In the genomic region with DNA sequence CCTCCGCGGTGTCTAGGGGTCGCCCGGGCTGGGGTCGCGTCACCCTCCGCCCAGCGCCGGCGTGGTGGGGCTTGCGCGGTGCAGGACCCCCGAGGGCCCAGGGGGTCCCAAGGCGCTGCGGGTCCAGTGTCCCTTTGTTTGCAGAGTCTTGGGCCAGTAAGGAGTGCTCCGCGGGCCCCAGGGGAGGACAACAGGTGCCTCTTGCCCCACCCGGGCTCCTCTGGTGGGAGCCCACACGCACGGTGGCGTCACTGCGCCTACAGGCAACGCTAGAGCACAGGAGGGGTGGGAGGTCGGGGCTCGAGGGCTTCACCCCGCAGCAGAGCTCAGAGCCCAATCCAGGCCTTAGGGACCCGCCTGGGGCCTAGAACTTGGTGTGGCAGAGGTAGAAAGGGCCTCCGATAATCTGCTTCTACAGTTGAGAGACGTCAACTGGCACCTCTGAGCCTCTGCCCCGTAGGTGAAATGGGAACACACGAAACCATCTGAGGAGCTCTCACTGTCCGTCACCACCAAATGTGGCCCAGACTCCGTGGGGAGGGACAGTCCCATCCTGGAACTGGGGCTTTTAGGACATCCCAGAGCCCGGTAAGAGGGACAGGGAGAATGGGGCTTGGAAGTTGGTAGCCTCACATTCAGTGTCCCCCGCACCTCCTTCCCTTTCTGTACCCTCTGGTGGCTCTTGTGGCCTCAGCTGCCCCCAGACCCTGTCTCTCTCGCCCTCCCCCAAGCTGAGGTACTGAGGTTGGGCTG, we compare ENCODE assay signal across 8 cellular contexts. TPM values are rescaled to one million over a fixed set of nuclear protein-coding genes. Genes with fewer than 3 reads are reported as not detected.
DNase-seq lines count a peak whose midpoint lies in the region; ATAC-seq and TF ChIP-seq lines count a peak whose summit lies in the region.

No MANE protein-coding gene starts in this region.

- peak; percentile 6 for ATAC-seq in GM23338
- ATAC-seq in HG03025 (IDR thresholded peaks at IDR 0.05; ENCODE audit: low FRiP score, unreplicated experiment): no peak
- ATAC-seq in GM18498 (IDR thresholded peaks at IDR 0.05; ENCODE audit: unreplicated experiment): no peak

- H3K36me3 Mint-ChIP-seq in GM23338 (ENCODE audit: low read depth) (no peaks in the 10 kb centered on the region), neural crest cell (ENCODE audit: low read depth) (no peaks in the 10 kb centered on the region)
- H3K36me3 Mint-ChIP-seq in activated CD4-positive, alpha-beta T cell treated with anti-CD3 and anti-CD28 coated beads, Interleukin-2, amount 10 ng/mL, durations not matched to agents 24 days and 14 days (ENCODE audit: low read depth): peaks cover 53% of the 10 kb centered on the region

- H3K9me2 ChIP-seq in GM23338 (ENCODE audit: insufficient read depth): no peaks in the 10 kb centered on the region

- peaks cover 5% of the 10 kb centered on the region; the same call in 1 of the 2 replicates for H4K20me1 ChIP-seq in GM23338 (replicated peaks; ENCODE audit: insufficient read depth)

- peak; percentile 42 for DNase-seq in GM23338 (ENCODE audit: low spot score)
- DNase-seq in activated CD4-positive, alpha-beta T cell treated with anti-CD3 and anti-CD28 coated beads, Interleukin-2, amount 10 ng/mL, durations not matched to agents 24 days and 14 days: peak; percentile 87
- peak; percentile 62 for DNase-seq in effector CD4-positive, alpha-beta T cell
- no peak for DNase-seq in neural crest cell (ENCODE audit: low read depth, low spot score)
- no peak for DNase-seq in NCI-H146 treated with DMSO at 0.1 percent for 48 hours (lab: John Stamatoyannopoulos, UW; ENCODE audit: unreplicated experiment)
- DNase-seq in DMS 273 (lab: John Stamatoyannopoulos, UW; ENCODE audit: unreplicated experiment): no peak

- 0 out of 2 replicates have a peak, but pooled peaks cover 7% of the 10 kb centered on the region for H3K79me2 ChIP-seq in GM23338 (replicated peaks; ENCODE audit: insufficient read depth)

- 0 out of 2 replicates have a peak, but pooled peaks cover 3% of the 10 kb centered on the region for H3F3A ChIP-seq in GM23338 (replicated peaks; ENCODE audit: low read depth)

- no peak overlapping the region for H3K27ac ChIP-seq in GM23338 (ENCODE audit: low read depth)

- H3K9me3 Mint-ChIP-seq in GM23338: no peaks in the 10 kb centered on the region
- no peaks in the 10 kb centered on the region for H3K9me3 Mint-ChIP-seq in activated CD4-positive, alpha-beta T cell treated with anti-CD3 and anti-CD28 coated beads, Interleukin-2, amount 10 ng/mL, durations not matched to agents 24 days and 14 days
- no peaks in the 10 kb centered on the region for H3K9me3 Mint-ChIP-seq in neural crest cell

- 0 out of 2 replicates have a peak overlapping the region, but pooled peaks have one; percentile 5 for H2AFZ ChIP-seq in GM23338

- H3K4me3 Mint-ChIP-seq in GM23338 (peak overlapping the region; percentile 82), neural crest cell (peak overlapping the region; percentile 90)
- peak overlapping the region; percentile 93 for H3K4me3 Mint-ChIP-seq in activated CD4-positive, alpha-beta T cell treated with anti-CD3 and anti-CD28 coated beads, Interleukin-2, amount 10 ng/mL, durations not matched to agents 24 days and 14 days

- H3K4me1 Mint-ChIP-seq in GM23338 (peaks cover 30% of the 10 kb centered on the region), neural crest cell (peaks cover 35% of the 10 kb centered on the region)
- H3K4me1 Mint-ChIP-seq in activated CD4-positive, alpha-beta T cell treated with anti-CD3 and anti-CD28 coated beads, Interleukin-2, amount 10 ng/mL, durations not matched to agents 24 days and 14 days: peaks cover 50% of the 10 kb centered on the region

- no peak overlapping the region for H3K27ac Mint-ChIP-seq in GM23338
- H3K27ac Mint-ChIP-seq in activated CD4-positive, alpha-beta T cell treated with anti-CD3 and anti-CD28 coated beads, Interleukin-2, amount 10 ng/mL, durations not matched to agents 24 days and 14 days: peak overlapping the region; percentile 94
- H3K27ac Mint-ChIP-seq in neural crest cell (ENCODE audit: unreplicated experiment): no peak overlapping the region

- H3K4me2 ChIP-seq in GM23338: peak overlapping the region; percentile 93

- H3K27me3 Mint-ChIP-seq in GM23338 (ENCODE audit: insufficient read depth, low read depth, poor library complexity) (peaks cover 31% of the 10 kb centered on the region), neural crest cell (ENCODE audit: low read depth) (no peaks in the 10 kb centered on the region)
- no peaks in the 10 kb centered on the region for H3K27me3 Mint-ChIP-seq in activated CD4-positive, alpha-beta T cell treated with anti-CD3 and anti-CD28 coated beads, Interleukin-2, amount 10 ng/mL, durations not matched to agents 24 days and 14 days

- TF ChIP-seq CTCF in GM23338 (conservative IDR thresholded peaks at IDR 0.05; ENCODE audit: low read depth in 2 of 2) (no peak), neural crest cell (conservative IDR thresholded peaks at IDR 0.05) (no peak)

- intact Hi-C loops in activated CD4-positive, alpha-beta T cell treated with anti-CD3 and anti-CD28 coated beads, Interleukin-2, amount 10 ng/mL, durations not matched to agents 24 days and 14 days (cut with micrococcal nuclease): loop anchor here (1.0 to 10.0 kb wide), 14 partner anchors 8 to 1003 kb away; partner anchors contain the start of genes ANKRD36, CIAO1, CNNM3 and CNNM4

- H3K4me1 ChIP-seq in GM23338 (ENCODE audit: insufficient read depth): peaks cover 27% of the 10 kb centered on the region

- peak overlapping the region; percentile 77 for H3K4me3 ChIP-seq in GM23338

- H3K36me3 ChIP-seq in GM23338 (ENCODE audit: insufficient read depth): no peaks in the 10 kb centered on the region

- H3K27me3 ChIP-seq in GM23338 (ENCODE audit: insufficient read depth): peaks cover 39% of the 10 kb centered on the region

TF ChIP-seq in GM23338, 12 proteins besides CTCF, POLR2A, EP300 and RAD21:
- TF ChIP-seq EZH2 (IDR thresholded peaks at IDR 0.05; ENCODE audit: low read depth, unreplicated experiment) (no peak), EZH2phosphoT487 (IDR thresholded peaks at IDR 0.05; ENCODE audit: unreplicated experiment) (no peak)
- TF ChIP-seq, protein P1, sequence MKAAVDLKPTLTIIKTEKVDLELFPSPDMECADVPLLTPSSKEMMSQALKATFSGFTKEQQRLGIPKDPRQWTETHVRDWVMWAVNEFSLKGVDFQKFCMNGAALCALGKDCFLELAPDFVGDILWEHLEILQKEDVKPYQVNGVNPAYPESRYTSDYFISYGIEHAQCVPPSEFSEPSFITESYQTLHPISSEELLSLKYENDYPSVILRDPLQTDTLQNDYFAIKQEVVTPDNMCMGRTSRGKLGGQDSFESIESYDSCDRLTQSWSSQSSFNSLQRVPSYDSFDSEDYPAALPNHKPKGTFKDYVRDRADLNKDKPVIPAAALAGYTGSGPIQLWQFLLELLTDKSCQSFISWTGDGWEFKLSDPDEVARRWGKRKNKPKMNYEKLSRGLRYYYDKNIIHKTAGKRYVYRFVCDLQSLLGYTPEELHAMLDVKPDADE (IDR thresholded peaks at IDR 0.05): no peak

RNA-seq across cellular contexts. Expression of gene ARID5A, which starts 1.4 kb away (rescaled TPM):
- 7.1 and 7.7 TPM in 2 replicates for total RNA-seq in GM23338 (2014; rRNA removed; shearing (Covaris generic))
- 5.5 and 5.9 TPM in 2 replicates for polyA plus RNA-seq in GM23338 (2016; fragmentation: Nextera tagmentation; extraction: Ambion mirVana)
- 214 and 229 TPM in 2 replicates for total RNA-seq in activated CD4-positive, alpha-beta T cell treated with anti-CD3 and anti-CD28 coated beads, Interleukin-2, amount 10 ng/mL, durations not matched to agents 24 days and 14 days
- total RNA-seq in neural crest cell: 12.0 and 12.9 TPM in 2 replicates

RNA-seq across cellular contexts. Expression of gene NEURL3, which starts 32.8 kb away (rescaled TPM):
- total RNA-seq in GM23338 (2014; rRNA removed; shearing (Covaris generic)): not detected in 2 replicates
- 0.21 TPM in 1 of 2 replicates, not detected in the other for polyA plus RNA-seq in GM23338 (2016; fragmentation: Nextera tagmentation; extraction: Ambion mirVana)
- 1.0 and 1.2 TPM in 2 replicates for total RNA-seq in activated CD4-positive, alpha-beta T cell treated with anti-CD3 and anti-CD28 coated beads, Interleukin-2, amount 10 ng/mL, durations not matched to agents 24 days and 14 days
- 0.21 TPM in 1 of 2 replicates, not detected in the other for total RNA-seq in neural crest cell

Comparison
In these comparisons a context has a peak if more than half of its experiments do, and no peak if none do; other contexts are left out.
1. DNase-seq: peak in GM23338 (single experiment), activated CD4-positive, alpha-beta T cell treated with anti-CD3 and anti-CD28 coated beads, Interleukin-2, amount 10 ng/mL, durations not matched to agents 24 days and 14 days (single experiment) and effector CD4-positive, alpha-beta T cell (single experiment); none in neural crest cell (single experiment), NCI-H146 treated with DMSO at 0.1 percent for 48 hours (single experiment) and DMS 273 (single experiment).
2. RNA of gene ARID5A, which starts 1.4 kb away (total RNA-seq): 214 to 229 TPM in activated CD4-positive, alpha-beta T cell treated with anti-CD3 and anti-CD28 coated beads, Interleukin-2, amount 10 ng/mL, durations not matched to agents 24 days and 14 days; 12.0 to 12.9 TPM in neural crest cell and 7.1 to 7.7 TPM in GM23338; every median in the first group is over 10 times any median in the second.
3. Peak in every context shown above with its lines, with median percentiles within 50 percentile points of each other: H3K4me3 Mint-ChIP-seq.